In the genomic region with DNA sequence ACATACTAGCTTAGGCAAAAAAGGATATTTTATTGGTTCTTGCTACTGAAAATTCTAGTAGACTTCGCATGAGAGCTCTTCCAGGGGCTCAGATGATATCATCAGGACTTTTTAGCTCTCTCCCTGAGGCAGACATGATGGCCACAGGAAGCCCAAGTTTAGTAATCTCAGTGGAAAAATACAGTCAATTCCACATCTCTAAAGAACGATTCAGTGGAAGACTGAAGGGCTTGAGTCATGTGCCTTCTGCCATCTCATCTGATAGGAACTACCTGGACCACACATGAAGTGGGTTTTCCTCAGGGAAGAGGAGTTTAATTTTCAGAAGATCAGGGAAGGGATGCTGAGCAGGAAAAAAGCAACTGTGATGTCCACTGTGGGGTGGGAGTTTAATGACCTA, we compare ENCODE assay signal across 20 cellular contexts.
A peak's percentile ranks its signal among the peaks of the same experiment; 100 is the strongest.
DNase-seq lines count a peak whose midpoint lies in the region; ATAC-seq and TF ChIP-seq lines count a peak whose summit lies in the region.
"Had no signal": no experiment of that assay in that cellular context is flagged by ENCODE, and none has a peak within 500 bp of the region (broad histone marks: within the 10 kb centered on the region; RNA-seq: fewer than 3 reads in every experiment).

No MANE protein-coding gene starts in this region.

- H3K4me1 ChIP-seq in adipocyte (ENCODE audit: control insufficient read depth, insufficient read depth, low read length) (peaks cover 15% of the 10 kb centered on the region), psoas muscle (peaks cover 13% of the 10 kb centered on the region)
- H3K4me1 ChIP-seq: BLaER1 treated with 17β-estradiol and CSF1 and Interleukin-3, amounts not matched to agents 10 nM and 100 nM; prostate gland had no signal

- intact Hi-C loops in activated CD8-positive, alpha-beta T cell treated with anti-CD3 and anti-CD28 coated beads for 36 hours (cut with micrococcal nuclease) = no loop called here
- intact Hi-C loops in psoas muscle (cut with DNase I) = no loop called here

- H3K9me3 ChIP-seq in adipocyte (ENCODE audit: control insufficient read depth, low read length) (no peaks in the 10 kb centered on the region), psoas muscle (no peaks in the 10 kb centered on the region)
- H3K9me3 ChIP-seq: BLaER1 treated with 17β-estradiol and CSF1 and Interleukin-3, amounts not matched to agents 10 nM and 100 nM; prostate gland; tibial artery had no signal

- H3K36me3 Mint-ChIP-seq in activated CD8-positive, alpha-beta T cell treated with anti-CD3 and anti-CD28 coated beads for 36 hours (ENCODE audit: low read depth) = peaks cover 56% of the 10 kb centered on the region
- H3K36me3 Mint-ChIP-seq: WTC11 had no signal

- no peak overlapping the region for H3K9ac ChIP-seq in adipocyte (ENCODE audit: low read length)
- H3K9ac ChIP-seq: BLaER1 treated with 17β-estradiol and CSF1 and Interleukin-3, amounts not matched to agents 10 nM and 100 nM had no signal

- no peaks in the 10 kb centered on the region for H3K27me3 Mint-ChIP-seq in activated CD8-positive, alpha-beta T cell treated with anti-CD3 and anti-CD28 coated beads for 36 hours
- H3K27me3 Mint-ChIP-seq: naive thymus-derived CD8-positive, alpha-beta T cell had no signal

- no peak for TF ChIP-seq CTCF in activated CD8-positive, alpha-beta T cell treated with anti-CD3 and anti-CD28 coated beads for 36 hours (IDR thresholded peaks at IDR 0.05)
- TF ChIP-seq CTCF in psoas muscle (IDR thresholded peaks at IDR 0.05) = no peak

- ATAC-seq in HG02610 (IDR thresholded peaks at IDR 0.05; ENCODE audit: unreplicated experiment) = peak; percentile 34
- no peak for ATAC-seq in activated CD8-positive, alpha-beta T cell treated with anti-CD3 and anti-CD28 coated beads for 36 hours
- ATAC-seq in psoas muscle = no peak
- no peak for ATAC-seq in GM19455 (IDR thresholded peaks at IDR 0.05; ENCODE audit: unreplicated experiment)
- ATAC-seq: naive thymus-derived CD8-positive, alpha-beta T cell; WTC11 had no signal

- H3K4me3 ChIP-seq in adipocyte (ENCODE audit: low read length) = no peak overlapping the region
- H3K4me3 ChIP-seq in psoas muscle = no peak overlapping the region
- H3K4me3 ChIP-seq: BLaER1 treated with 17β-estradiol and CSF1 and Interleukin-3, amounts not matched to agents 10 nM and 100 nM; prostate gland; smooth muscle cell; tibial artery had no signal

- no peaks in the 10 kb centered on the region for H3K27me3 ChIP-seq in adipocyte (replicated peaks; ENCODE audit: control insufficient read depth, insufficient read depth, low read length)
- no peaks in the 10 kb centered on the region for H3K27me3 ChIP-seq in psoas muscle (ENCODE audit: insufficient read depth in 3 of 3, low read length in 2 of 3)
- H3K27me3 ChIP-seq: BLaER1 treated with 17β-estradiol and CSF1 and Interleukin-3, amounts not matched to agents 10 nM and 100 nM; tibial artery had no signal

- no peak overlapping the region for H3K27ac ChIP-seq in psoas muscle
- H3K27ac ChIP-seq: BLaER1 treated with 17β-estradiol and CSF1 and Interleukin-3, amounts not matched to agents 10 nM and 100 nM; prostate gland; tibial artery had no signal

- CTCF ChIA-PET in activated CD8-positive, alpha-beta T cell treated with anti-CD3 and anti-CD28 coated beads for 36 hours (lab: Charles Lee) = no interaction called here

- H3K9me3 Mint-ChIP-seq in activated CD8-positive, alpha-beta T cell treated with anti-CD3 and anti-CD28 coated beads for 36 hours = peaks cover 5% of the 10 kb centered on the region
- H3K9me3 Mint-ChIP-seq: T-helper 1 cell treated with Interleukin-12 subunit alpha and Interleukin-12 subunit beta and Interleukin-4 antibody, amounts not matched to agents 30 μg/mL and 1 μg/mL, for 36 hours; WTC11 had no signal

- peak; percentile 5 for DNase-seq in Daoy (ENCODE audit: low read depth)
- peak; percentile 33 for DNase-seq in adipocyte (ENCODE audit: low read depth)
- peak; percentile 46 for DNase-seq in kidney tubule cell (ENCODE audit: low spot score)
- DNase-seq in activated CD8-positive, alpha-beta T cell treated with anti-CD3 and anti-CD28 coated beads for 36 hours = no peak
- no peak for DNase-seq in psoas muscle
- no peak for DNase-seq in OCI-M2 (lab: John Stamatoyannopoulos, UW; ENCODE audit: unreplicated experiment)
- DNase-seq: activated effector memory CD4-positive, alpha-beta T cell treated with anti-CD3 and anti-CD28 coated beads, Interleukin-2, amount 50 U/mL, for 16 hours; cortex of kidney; DMS 273 treated with DMSO at 0.1 percent for 48 hours; erythroblast; naive thymus-derived CD8-positive, alpha-beta T cell; Right ventricle myocardium superior; tibial artery had no signal

- no peak overlapping the region for H3K4me3 Mint-ChIP-seq in activated CD8-positive, alpha-beta T cell treated with anti-CD3 and anti-CD28 coated beads for 36 hours
- H3K4me3 Mint-ChIP-seq: naive thymus-derived CD8-positive, alpha-beta T cell; T-helper 1 cell treated with Interleukin-12 subunit alpha and Interleukin-12 subunit beta and Interleukin-4 antibody, amounts not matched to agents 30 μg/mL and 1 μg/mL, for 36 hours; WTC11 had no signal

- POLR2A ChIA-PET in activated CD8-positive, alpha-beta T cell treated with anti-CD3 and anti-CD28 coated beads for 36 hours (lab: Charles Lee) = no interaction called here

- H3K4me1 Mint-ChIP-seq in activated CD8-positive, alpha-beta T cell treated with anti-CD3 and anti-CD28 coated beads for 36 hours (ENCODE audit: low read depth) = peaks cover 5% of the 10 kb centered on the region
- H3K4me1 Mint-ChIP-seq: WTC11 had no signal

- H3K36me3 ChIP-seq in adipocyte (ENCODE audit: control insufficient read depth, insufficient read depth, low read length, severe bottlenecking) (no peaks in the 10 kb centered on the region), psoas muscle (ENCODE audit: insufficient read depth in 1 of 2, low read depth in 1 of 2) (no peaks in the 10 kb centered on the region)
- H3K36me3 ChIP-seq: prostate gland had no signal

- 64 to 80% (median 70%) methylated on average over 2 of the region's 2 CpGs for WGBS in psoas muscle, 3 donors

- no peak overlapping the region for H3K27ac Mint-ChIP-seq in activated CD8-positive, alpha-beta T cell treated with anti-CD3 and anti-CD28 coated beads for 36 hours
- H3K27ac Mint-ChIP-seq: naive thymus-derived CD8-positive, alpha-beta T cell; T-helper 1 cell treated with Interleukin-12 subunit alpha and Interleukin-12 subunit beta and Interleukin-4 antibody, amounts not matched to agents 30 μg/mL and 1 μg/mL, for 36 hours; WTC11 had no signal

Comparison
In these comparisons a context has a peak if more than half of its experiments do, and no peak if none do; other contexts are left out.
1. DNase-seq: peak in Daoy (single experiment), adipocyte (single experiment) and kidney tubule cell (single experiment); none in activated CD8-positive, alpha-beta T cell treated with anti-CD3 and anti-CD28 coated beads for 36 hours (single experiment), psoas muscle (0 of 2) and OCI-M2 (single experiment).